In genomic region chr2:212854766-212855165, GRCh38 we compare ENCODE assay signal across 25 cellular contexts.
"Had no signal": no experiment of that assay in that cellular context is flagged by ENCODE, and none has a peak within 500 bp of the region (broad histone marks: within the 10 kb centered on the region; RNA-seq: fewer than 3 reads in every experiment).

No MANE protein-coding gene starts in this region.

- FAIRE-seq: frontal cortex had no signal

- H3K4me1 ChIP-seq: ascending aorta, breast epithelium, esophagus squamous epithelium had no signal

- H3K27me3 ChIP-seq: ascending aorta, breast epithelium, dorsolateral prefrontal cortex, esophagus squamous epithelium had no signal

- H3K27ac ChIP-seq: ascending aorta, breast epithelium, coronary artery, dorsolateral prefrontal cortex, esophagus squamous epithelium, WERI-Rb-1 had no signal

- H3K9me3 ChIP-seq: ascending aorta, esophagus squamous epithelium had no signal

- DNase-seq: activated B cell treated with CpG ODN at 0.5 μM for 24 hours; activated CD4-positive, alpha-beta memory T cell treated with anti-CD3 and anti-CD28 coated beads, Interleukin-2, amount 10 ng/mL, durations not matched to agents 7 days and 5 days; activated CD4-positive, alpha-beta T cell treated with anti-CD3 and anti-CD28 coated beads for 48 hours; activated CD4-positive, alpha-beta T cell treated with anti-CD3 and anti-CD28 coated beads, Interleukin-2, amount 50 U/mL, for 4 hours; activated CD8-positive, alpha-beta memory T cell treated with anti-CD3 and anti-CD28 coated beads, Interleukin-2, amount 50 U/mL, for 48 hours; activated gamma-delta T cell; activated naive CD4-positive, alpha-beta T cell; activated naive CD4-positive, alpha-beta T cell treated with anti-CD3 and anti-CD28 coated beads, Interleukin-2, amount 10 ng/mL, durations not matched to agents 7 days and 5 days; activated naive CD8-positive, alpha-beta T cell treated with anti-CD3 and anti-CD28 coated beads, Interleukin-2, amount 10 ng/mL, durations not matched to agents 7 days and 5 days; activated T-cell treated with anti-CD3 and anti-CD28 coated beads for 4 hours; activated T-cell treated with anti-CD3 and anti-CD28 coated beads, Interleukin-2, amount 50 U/mL, for 24 hours; activated T-cell treated with anti-CD3 and anti-CD28 coated beads, Interleukin-2, amount 50 U/mL, for 72 hours; dorsolateral prefrontal cortex; effector memory CD4-positive, alpha-beta T cell; endodermal cell; esophagus squamous epithelium; head of caudate nucleus; T-cell; T-helper 17 cell; T1000; WERI-Rb-1 had no signal

- H3K4me3 ChIP-seq: ascending aorta, breast epithelium, coronary artery, dorsolateral prefrontal cortex, esophagus squamous epithelium had no signal

- H3K36me3 ChIP-seq: ascending aorta, breast epithelium, esophagus squamous epithelium, WERI-Rb-1 had no signal
